Comparison of ENCODE assay signal across 10 cellular contexts in genomic region chr20:56925696-56926101, GRCh38.
DNase-seq lines count a peak whose midpoint lies in the region; ATAC-seq, FAIRE-seq and TF ChIP-seq lines count a peak whose summit lies in the region.
"Had no signal": no experiment of that assay in that cellular context is flagged by ENCODE, and none has a peak within 500 bp of the region (broad histone marks: within the 10 kb centered on the region; RNA-seq: fewer than 3 reads in every experiment).

No MANE protein-coding gene starts in this region.

- whole genome bisulfite sequencing in A549 (ENCODE audit: missing lambda C conversion rate) = 46% methylated on average over 23 of the region's 28 CpGs

- H3K27ac ChIP-seq in A549 = peak overlapping the region; percentile 8 to 56; a peak in 4 of 6 replicates

- no peak overlapping the region for H3K27ac Mint-ChIP-seq in mesothelial cell of epicardium
- H3K27ac Mint-ChIP-seq: HFFc6; T-helper 2 cell treated with Interferon-gamma antibody and Interleukin-4, amounts not matched to agents 5 μg/mL and 100 μg/mL, for 36 hours had no signal

- no peaks in the 10 kb centered on the region for H3K36me3 Mint-ChIP-seq in mesothelial cell of epicardium

- H3K9me3 Mint-ChIP-seq in mesothelial cell of epicardium = no peaks in the 10 kb centered on the region
- H3K9me3 Mint-ChIP-seq: HFFc6; T-helper 2 cell treated with Interferon-gamma antibody and Interleukin-4, amounts not matched to agents 5 μg/mL and 100 μg/mL, for 36 hours had no signal

- no peak for TF ChIP-seq EP300 in A549 (IDR thresholded peaks at IDR 0.05)

- ATAC-seq in A549 = no peak; a peak in 1 of 6 replicates

- no peak for TF ChIP-seq RAD21 in A549 (conservative IDR thresholded peaks at IDR 0.05 in 1 of 2, IDR thresholded peaks at IDR 0.05 in 1 of 2)

- H3K4me1 ChIP-seq in A549 = no peaks in the 10 kb centered on the region

- peaks cover 25% of the 10 kb centered on the region for H3K4me1 Mint-ChIP-seq in mesothelial cell of epicardium

- POLR2A ChIA-PET in A549 (lab: Yijun Ruan, JAX) = no interaction called here

- H3K4me3 ChIP-seq in A549 = peak overlapping the region; percentile 50
- H3K4me3 ChIP-seq in HFF-Myc (replicated peaks; ENCODE audit: low read depth, low read length) = peak overlapping the region; percentile 19
- no peak overlapping the region for H3K4me3 ChIP-seq in choroid plexus epithelial cell (ENCODE audit: low read depth, low read length)

- CTCF ChIA-PET in A549 (lab: Yijun Ruan, JAX) = no interaction called here

- peaks cover 89% of the 10 kb centered on the region for H3K27me3 Mint-ChIP-seq in mesothelial cell of epicardium (ENCODE audit: low read depth)

- no peaks in the 10 kb centered on the region for H3K9me3 ChIP-seq in A549

- TF ChIP-seq CTCF in A549 (IDR thresholded peaks at IDR 0.05) (no peak), HFF-Myc (IDR thresholded peaks at IDR 0.05; ENCODE audit: low read depth, low read length, missing control alignments) (no peak), choroid plexus epithelial cell (conservative IDR thresholded peaks at IDR 0.05; ENCODE audit: low read depth, low read length) (no peak), mesothelial cell of epicardium (IDR thresholded peaks at IDR 0.05; ENCODE audit: unreplicated experiment) (no peak)

- DNase-seq in A549 (ENCODE audit: low read depth in 1 of 2, low spot score in 1 of 2) (no peak), HFF-Myc (ENCODE audit: extremely low read depth, low read depth) (no peak), choroid plexus epithelial cell (ENCODE audit: low read depth) (peak; percentile 10), mesothelial cell of epicardium (ENCODE audit: low spot score in 2 of 2, unreplicated experiment in 2 of 2) (peak in 1 of 2 experiments; percentile 39), NCI-H2107 (lab: John Stamatoyannopoulos, UW) (no peak), hepatic stellate cell (ENCODE audit: low spot score) (no peak), NCI-H2227 treated with DMSO at 0.1 percent for 48 hours (lab: John Stamatoyannopoulos, UW) (no peak)
- DNase-seq in NK-92 treated with Interleukin-12 subunit alpha and Interleukin-12 subunit beta, amount 100 ng/mL, for 24 hours (lab: John Stamatoyannopoulos, UW) = no peak
- DNase-seq: HFFc6 had no signal

- no peak for FAIRE-seq in A549 (lab: Jason Lieb, UNC)

- no peak for TF ChIP-seq POLR2A in A549 (IDR thresholded peaks at IDR 0.05; ENCODE audit: low read length)

- H3K4me3 Mint-ChIP-seq in mesothelial cell of epicardium = peak overlapping the region; percentile 66
- H3K4me3 Mint-ChIP-seq: HFFc6; T-helper 2 cell treated with Interferon-gamma antibody and Interleukin-4, amounts not matched to agents 5 μg/mL and 100 μg/mL, for 36 hours had no signal

- peak overlapping the region; percentile 98 for H3K4me2 ChIP-seq in A549

TF ChIP-seq in A549, 52 proteins besides CTCF, POLR2A, EP300 and RAD21:
- TF ChIP-seq MAZ (IDR thresholded peaks at IDR 0.05; ENCODE audit: borderline replicate concordance, low read depth, low read length) = no peak
